In the genomic region with DNA sequence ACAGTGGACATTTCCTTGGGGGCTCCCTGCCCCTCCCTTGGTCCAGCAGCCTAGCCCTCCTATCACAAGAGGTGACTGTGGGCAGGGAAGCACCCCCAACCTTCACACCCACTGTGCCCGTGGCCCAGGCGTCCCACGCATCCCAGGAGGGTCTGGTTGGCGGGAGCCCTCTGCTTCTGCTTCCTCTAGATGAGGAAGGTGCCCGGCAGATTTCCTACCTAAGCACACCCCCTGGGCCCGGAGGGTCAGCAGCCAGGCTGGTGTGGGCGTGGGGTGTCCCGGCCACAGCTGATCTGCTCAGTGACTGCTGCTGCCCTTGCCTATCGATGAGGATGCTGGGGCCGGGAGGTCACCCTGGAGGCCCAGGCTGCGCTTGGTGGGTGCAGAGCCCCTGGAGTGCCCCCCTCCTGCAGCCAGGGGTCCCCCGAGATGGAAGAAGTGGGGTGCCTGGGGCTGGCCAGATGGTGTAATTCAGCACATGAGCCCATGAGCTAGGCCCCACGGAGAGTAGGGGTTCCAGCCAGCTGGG, we compare ENCODE assay signal across 12 cellular contexts. TPM values are rescaled to one million over a fixed set of nuclear protein-coding genes. Genes with fewer than 3 reads are reported as not detected.
DNase-seq lines count a peak whose midpoint lies in the region; ATAC-seq, FAIRE-seq and TF ChIP-seq lines count a peak whose summit lies in the region.
"Had no signal": no experiment of that assay in that cellular context is flagged by ENCODE, and none has a peak within 500 bp of the region (broad histone marks: within the 10 kb centered on the region; RNA-seq: fewer than 3 reads in every experiment).

No MANE protein-coding gene starts in this region.

- in situ Hi-C loops in GM12878 (cut with MboI), result no loop called here

- no peak for DNase-seq in H9
- DNase-seq in GM12878 (ENCODE audit: low read depth, low spot score), result no peak
- peak in 2 of 3 donors; percentile 51 to 64 for DNase-seq in right cardiac atrium
- no peak for DNase-seq in NCI-H2171 treated with DMSO at 0.1 percent for 48 hours (lab: John Stamatoyannopoulos, UW)
- DNase-seq in HK-2 (ENCODE audit: unreplicated experiment), result no peak
- DNase-seq in NCI-H187 treated with DMSO at 0.1 percent for 48 hours (lab: John Stamatoyannopoulos, UW), result no peak
- DNase-seq: activated CD4-positive, alpha-beta T cell treated with anti-CD3 and anti-CD28 coated beads for 4 hours; DMS153; NCI-H82; SHP77 treated with DMSO at 0.1 percent for 48 hours had no signal

- no peak overlapping the region for H2BK20ac ChIP-seq in H9 (ENCODE audit: low read depth, low read length, poor library complexity, severe bottlenecking)

- H3K4me2 ChIP-seq in H9 (ENCODE audit: insufficient read depth, insufficient read length, low read length), result no peak overlapping the region
- H3K4me2 ChIP-seq in GM12878 (ENCODE audit: control insufficient read depth, insufficient read depth), result peak overlapping the region; percentile 11; the same call in 1 of the 2 replicates

- RAD21 ChIA-PET in GM12878 (lab: Charles Lee; ENCODE audit: unreplicated experiment), result interaction anchor here (0.6 kb wide), 1 partner anchor 60 kb away, joined by 3 read pairs; no protein-coding TSS in a partner anchor

- no peak overlapping the region for H3K4ac ChIP-seq in H9 (ENCODE audit: low read depth, low read length)

- no peak for TF ChIP-seq RAD21 in GM12878 (IDR thresholded peaks at IDR 0.05; ENCODE audit: insufficient read depth, low read depth, low read length)

- no peak overlapping the region for H4K91ac ChIP-seq in H9 (ENCODE audit: insufficient read length, low read depth, low read length)

- no peak overlapping the region for H2AK5ac ChIP-seq in H9 (ENCODE audit: insufficient read length, low read length)

- CTCF ChIA-PET in GM12878 (lab: Yijun Ruan, JAX), result interaction anchor here (0.7 kb wide), 1 partner anchor 51 kb away, joined by 3 read pairs; no protein-coding TSS in a partner anchor

- no peak for TF ChIP-seq POLR2A in GM12878 (IDR thresholded peaks at IDR 0.05; ENCODE audit: low read depth, low read length)

- H3K9ac ChIP-seq in H9 (ENCODE audit: extremely low read depth, insufficient read length, low read length) (no peak overlapping the region), GM12878 (ENCODE audit: control insufficient read depth, insufficient read depth, low read length) (no peak overlapping the region)

- H3K23me2 ChIP-seq in H9 (ENCODE audit: insufficient read length, low read depth, low read length, poor library complexity, severe bottlenecking), result no peaks in the 10 kb centered on the region

- H3K9me3 ChIP-seq in H9 (ENCODE audit: control insufficient read depth, low read depth, low read length) (no peaks in the 10 kb centered on the region), GM12878 (replicated peaks; ENCODE audit: control insufficient read depth, insufficient read depth, low read length) (no peaks in the 10 kb centered on the region), right cardiac atrium (ENCODE audit: control insufficient read depth, low read length) (no peaks in the 10 kb centered on the region)

- H3K4me3 ChIP-seq in GM12878, result no peak overlapping the region
- H3K4me3 ChIP-seq in right cardiac atrium (ENCODE audit: low read length), result no peak overlapping the region
- no peak overlapping the region for H3K4me3 ChIP-seq in skin epidermis

- H3K56ac ChIP-seq in H9 (ENCODE audit: insufficient read length, low read depth, low read length), result no peak overlapping the region

- no peaks in the 10 kb centered on the region for H3K79me2 ChIP-seq in H9 (ENCODE audit: insufficient read depth, low read length)
- H3K79me2 ChIP-seq in GM12878 (ENCODE audit: control insufficient read depth, insufficient read depth, low read length), result peaks cover 30% of the 10 kb centered on the region

- ATAC-seq in GM12878 (no peak), right cardiac atrium (no peak), GM18517 (IDR thresholded peaks at IDR 0.05; ENCODE audit: unreplicated experiment) (no peak)

- no peak overlapping the region for H3K27ac ChIP-seq in H9 (ENCODE audit: insufficient read length, low read depth, low read length)
- H3K27ac ChIP-seq in GM12878 (ENCODE audit: control insufficient read depth, insufficient read depth), result no peak overlapping the region
- no peak overlapping the region for H3K27ac ChIP-seq in right cardiac atrium (ENCODE audit: low read length)
- peak overlapping the region in 19 of 21 experiments; percentile 13 to 82 (median 70) for H3K27ac ChIP-seq in skin epidermis

- H4K8ac ChIP-seq in H9 (replicated peaks; ENCODE audit: insufficient read length, low read depth, low read length), result no peak overlapping the region

- no peak overlapping the region for H2BK12ac ChIP-seq in H9 (ENCODE audit: insufficient read length, low read depth, low read length)

- peak overlapping the region; percentile 34; the same call in 1 of the 2 replicates for H3K14ac ChIP-seq in H9 (ENCODE audit: insufficient read depth, low read length)

- TF ChIP-seq EP300 in GM12878 (IDR thresholded peaks at IDR 0.05; ENCODE audit: borderline replicate concordance in 1 of 2, control insufficient read depth in 1 of 2, low read depth in 2 of 2, low read length in 2 of 2), result no peak

- BruUV-seq in GM12878 (replicated peaks; lab: Mats Ljungman, UMichigan), result no TSS peak

- no CpG with 5 or more reads among the region's 13 CpGs for WGBS in H9 (ENCODE audit: extremely low coverage, insufficient read length, low lambda C conversion rate)
- WGBS in GM12878 (ENCODE audit: insufficient coverage, insufficient replicate concordance, low lambda C conversion rate, missing lambda C conversion rate), result 66% methylated on average over 12 of the region's 13 CpGs
- 86% methylated on average over 13 of the region's 13 CpGs for WGBS in right cardiac atrium

- H4K5ac ChIP-seq in H9 (ENCODE audit: insufficient read length, low read depth, low read length), result no peak overlapping the region

- H3T11ph ChIP-seq in H9 (ENCODE audit: low read length), result no peak overlapping the region

- H3K27ac Mint-ChIP-seq in H9, result peak overlapping the region in 2 of 3 experiments; percentile 18 to 49; a peak in 1 of 7 replicates

- no peak for TF ChIP-seq CTCF in H9 (conservative IDR thresholded peaks at IDR 0.05)
- no peak for TF ChIP-seq CTCF in GM12878 (IDR thresholded peaks at IDR 0.05 in 2 of 3, conservative IDR thresholded peaks at IDR 0.05 in 1 of 3; ENCODE audit: control insufficient read depth in 2 of 3, extremely low read depth in 1 of 3, insufficient read depth in 1 of 3, low read depth in 3 of 3, low read length in 3 of 3)

- no peak overlapping the region for H3K18ac ChIP-seq in H9 (ENCODE audit: insufficient read length, low read depth, low read length)

- H3K23ac ChIP-seq in H9 (ENCODE audit: insufficient read length, low read depth, low read length), result no peak overlapping the region

- SMC1A ChIA-PET in GM12878 (lab: Charles Lee; ENCODE audit: uncharacterized antibody, unreplicated experiment), result interaction anchor here (1.1 kb wide), 1 partner anchor 40 kb away, joined by 3 read pairs; no protein-coding TSS in a partner anchor

- H4K20me1 ChIP-seq in H9 (ENCODE audit: control insufficient read depth, insufficient read depth, insufficient read length), result peaks cover 5% of the 10 kb centered on the region
- no peaks in the 10 kb centered on the region for H4K20me1 ChIP-seq in GM12878 (ENCODE audit: control insufficient read depth, insufficient read depth)

- H2AFZ ChIP-seq in H9 (ENCODE audit: low read length), result no peak overlapping the region
- H2AFZ ChIP-seq in GM12878 (ENCODE audit: control insufficient read depth, low read depth, low read length), result no peak overlapping the region

- H3K36me3 Mint-ChIP-seq in H9 (ENCODE audit: insufficient read depth in 1 of 3, low read depth in 3 of 3), result 0 out of 7 replicates have a peak, but pooled peaks cover 0 to 2% (median 0%) of the 10 kb centered on the region in 3 experiments

- H3K4me1 ChIP-seq in H9 (ENCODE audit: insufficient read depth, low read length), result no peaks in the 10 kb centered on the region
- H3K4me1 ChIP-seq in GM12878 (ENCODE audit: control insufficient read depth, insufficient read depth, low read length), result peaks cover 44% of the 10 kb centered on the region
- peaks cover 29% of the 10 kb centered on the region for H3K4me1 ChIP-seq in right cardiac atrium (ENCODE audit: control insufficient read depth, insufficient read depth, low read length)

- peaks cover 8 to 19% of the 10 kb centered on the region in 2 experiments for H3K4me1 Mint-ChIP-seq in H9

- H3K4me3 Mint-ChIP-seq in H9, result no peak overlapping the region

- POLR2A ChIA-PET in GM12878 (lab: Charles Lee), result interaction anchor here (1.5 kb wide), 1 partner anchor 9 kb away, joined by 3 read pairs; no protein-coding TSS in a partner anchor

- H3K27me3 ChIP-seq in H9 (ENCODE audit: insufficient read depth, low read length) (no peaks in the 10 kb centered on the region), GM12878 (replicated peaks in 1 of 2; ENCODE audit: control insufficient read depth in 2 of 2, insufficient read depth in 2 of 2, low read length in 1 of 2) (no peaks in the 10 kb centered on the region), right cardiac atrium (ENCODE audit: control insufficient read depth, insufficient read depth) (no peaks in the 10 kb centered on the region)

- H3K27me3 Mint-ChIP-seq in H9 (ENCODE audit: low read depth), result no peaks in the 10 kb centered on the region; the same call in 1 of the 2 replicates

- FAIRE-seq in GM12878 (lab: Jason Lieb, UNC), result no peak

- H3K79me1 ChIP-seq in H9 (ENCODE audit: insufficient read depth, low read depth, low read length, poor library complexity, severe bottlenecking), result no peaks in the 10 kb centered on the region

- H2BK5ac ChIP-seq in H9 (ENCODE audit: insufficient read length, low read length), result no peak overlapping the region

- intact Hi-C loops in GM12878 (cut with micrococcal nuclease; ENCODE audit: unreplicated experiment), result no loop called here
- intact Hi-C loops in right cardiac atrium (cut with DNase I), result no loop called here

- H3K36me3 ChIP-seq in GM12878 (ENCODE audit: control insufficient read depth in 2 of 2, insufficient read depth in 2 of 2, low read length in 1 of 2), result no peaks in the 10 kb centered on the region; a peak in 2 of 4 replicates

- H3K9me3 Mint-ChIP-seq in H9, result no peaks in the 10 kb centered on the region

- no peak overlapping the region for H2BK15ac ChIP-seq in H9 (ENCODE audit: low read depth, low read length)

- no peak overlapping the region for H2BK120ac ChIP-seq in H9 (ENCODE audit: low read depth, low read length, poor library complexity, severe bottlenecking)

RNA-seq across cellular contexts. Expression of a gene that starts 12.2 kb away (rescaled TPM):
- total RNA-seq in H9 (2021) (34.1 and 37.6 TPM in 2 replicates), GM12878 (2014; rRNA removed) (35.5 and 40.9 TPM in 2 replicates), GM12878 (2014; rRNA removed; fragmentation: Illumina TruSeq; extraction: Trizol) (17.5 and 19.0 TPM in 2 replicates), GM12878 (2021) (51.1 and 61.8 TPM in 2 replicates), right cardiac atrium (10 to 100 TPM; 20.5 to 28.8 (median 26.3) TPM)
- total RNA-seq in GM12878 (2013; cell fraction: nucleolus; rRNA removed), result 275 and 349 TPM in 2 replicates
- polyA plus RNA-seq in GM12878 (2011; ENCODE audit: low read depth), result 9.0 TPM
- polyA plus RNA-seq in GM12878 (2011; rRNA removed) (18.0 and 37.1 TPM in 2 replicates), GM12878 (2014; fragmentation: Illumina TruSeq; extraction: Trizol) (7.8 and 18.3 TPM in 2 replicates), GM12878 (2014; fragmentation: Nextera tagmentation; extraction: Ambion mirVana) (1 to 10 TPM; 1.1 TPM), GM12878 (2014; rRNA removed) (54.7 and 57.8 TPM in 2 replicates), GM12878 (2016; fragmentation: Nextera tagmentation; extraction: Ambion mirVana) (10 to 100 TPM; 23.0 to 24.8 TPM), right cardiac atrium (21.7 TPM)
- 35.7 and 42.6 TPM in 2 replicates for polyA plus RNA-seq in GM12878 (2011; cell fraction: cytosol; rRNA removed)
- polyA plus RNA-seq in GM12878 (2011; cell fraction: nucleus; rRNA removed), result 270 and 290 TPM in 2 replicates
- 30.0 and 35.3 TPM in 2 replicates for polyA plus RNA-seq in GM12878 (2012)
- polyA minus RNA-seq in GM12878 (2011; rRNA and poly(A)+ RNA removed), result 72.7 and 138 TPM in 2 replicates
- polyA minus RNA-seq in GM12878 (2011; cell fraction: cytosol; rRNA and poly(A)+ RNA removed), result 8.9 and 18.7 TPM in 2 replicates
- polyA minus RNA-seq in GM12878 (2011; cell fraction: nucleus; rRNA and poly(A)+ RNA removed), result 47.3 and 86.5 TPM in 2 replicates

RNA-seq across cellular contexts. Expression of a gene that starts 38.6 kb away (rescaled TPM):
- 163 and 166 TPM in 2 replicates for total RNA-seq in H9 (2021)
- 321 and 355 TPM in 2 replicates for total RNA-seq in GM12878 (2013; cell fraction: nucleolus; rRNA removed)
- 128 and 136 TPM in 2 replicates for total RNA-seq in GM12878 (2014; rRNA removed)
- 65.6 and 70.1 TPM in 2 replicates for total RNA-seq in GM12878 (2014; rRNA removed; fragmentation: Illumina TruSeq; extraction: Trizol)
- 182 and 183 TPM in 2 replicates for total RNA-seq in GM12878 (2021)
- 61.6 TPM for polyA plus RNA-seq in GM12878 (2011; ENCODE audit: low read depth)
- polyA plus RNA-seq in GM12878 (2011; rRNA removed), result 75.4 and 93.5 TPM in 2 replicates
- 103 and 152 TPM in 2 replicates for polyA plus RNA-seq in GM12878 (2011; cell fraction: cytosol; rRNA removed)
- polyA plus RNA-seq in GM12878 (2011; cell fraction: nucleus; rRNA removed), result 199 and 226 TPM in 2 replicates
- polyA plus RNA-seq in GM12878 (2012), result 119 and 148 TPM in 2 replicates
- polyA plus RNA-seq in GM12878 (2014; fragmentation: Illumina TruSeq; extraction: Trizol), result 97.2 and 107 TPM in 2 replicates
- polyA plus RNA-seq in GM12878 (2014; fragmentation: Nextera tagmentation; extraction: Ambion mirVana), result 10 to 100 TPM; 21.6 to 50.2 TPM
- 113 and 126 TPM in 2 replicates for polyA plus RNA-seq in GM12878 (2014; rRNA removed)
- 100 to 1,000 TPM; 113 to 116 TPM for polyA plus RNA-seq in GM12878 (2016; fragmentation: Nextera tagmentation; extraction: Ambion mirVana)
- polyA minus RNA-seq in GM12878 (2011; rRNA and poly(A)+ RNA removed), result 79.6 and 95.6 TPM in 2 replicates
- polyA minus RNA-seq in GM12878 (2011; cell fraction: cytosol; rRNA and poly(A)+ RNA removed), result 36.4 and 43.2 TPM in 2 replicates
- 57.1 and 78.0 TPM in 2 replicates for polyA minus RNA-seq in GM12878 (2011; cell fraction: nucleus; rRNA and poly(A)+ RNA removed)
- 100 to 1,000 TPM; 215 to 256 (median 236) TPM for total RNA-seq in right cardiac atrium
- 207 TPM for polyA plus RNA-seq in right cardiac atrium

RNA-seq across cellular contexts. Expression of a gene that starts 48.9 kb away (rescaled TPM):
- total RNA-seq in H9 (2021) (42.2 and 44.7 TPM in 2 replicates), GM12878 (2014; rRNA removed) (55.0 and 59.8 TPM in 2 replicates), GM12878 (2014; rRNA removed; fragmentation: Illumina TruSeq; extraction: Trizol) (29.1 and 29.8 TPM in 2 replicates), GM12878 (2021) (62.9 and 64.8 TPM in 2 replicates), right cardiac atrium (10 to 100 TPM; 20.2 to 28.0 (median 24.6) TPM)
- 48.2 and 58.3 TPM in 2 replicates for total RNA-seq in GM12878 (2013; cell fraction: nucleolus; rRNA removed)
- polyA plus RNA-seq in GM12878 (2011; ENCODE audit: low read depth), result 29.9 TPM
- polyA plus RNA-seq in GM12878 (2011; rRNA removed) (27.9 and 42.0 TPM in 2 replicates), GM12878 (2014; fragmentation: Illumina TruSeq; extraction: Trizol) (7.1 and 21.4 TPM in 2 replicates), GM12878 (2014; fragmentation: Nextera tagmentation; extraction: Ambion mirVana) (1 to 10 TPM; 1.4 to 3.4 TPM), GM12878 (2014; rRNA removed) (64.9 and 68.5 TPM in 2 replicates), GM12878 (2016; fragmentation: Nextera tagmentation; extraction: Ambion mirVana) (10 to 100 TPM; 49.1 to 59.0 TPM), right cardiac atrium (24.9 TPM)
- polyA plus RNA-seq in GM12878 (2011; cell fraction: cytosol; rRNA removed), result 41.0 and 63.7 TPM in 2 replicates
- polyA plus RNA-seq in GM12878 (2011; cell fraction: nucleus; rRNA removed), result 126 and 142 TPM in 2 replicates
- polyA plus RNA-seq in GM12878 (2012), result 48.8 and 57.0 TPM in 2 replicates
- polyA minus RNA-seq in GM12878 (2011; rRNA and poly(A)+ RNA removed), result 19.1 and 31.1 TPM in 2 replicates
- polyA minus RNA-seq in GM12878 (2011; cell fraction: cytosol; rRNA and poly(A)+ RNA removed), result 13.6 and 13.8 TPM in 2 replicates
- 17.2 and 30.8 TPM in 2 replicates for polyA minus RNA-seq in GM12878 (2011; cell fraction: nucleus; rRNA and poly(A)+ RNA removed)

Comparison
In these comparisons a context has a peak if more than half of its experiments do, and no peak if none do; other contexts are left out.
1. DNase-seq: peak in right cardiac atrium (2 of 3); none in H9 (single experiment), GM12878 (single experiment), NCI-H2171 treated with DMSO at 0.1 percent for 48 hours (single experiment), HK-2 (single experiment) and NCI-H187 treated with DMSO at 0.1 percent for 48 hours (single experiment).
2. H3K27ac ChIP-seq: peak in skin epidermis (19 of 21); none in H9 (single experiment), GM12878 (single experiment) and right cardiac atrium (single experiment).